12 cellular contexts compared by ENCODE assay signal in the genomic region with DNA sequence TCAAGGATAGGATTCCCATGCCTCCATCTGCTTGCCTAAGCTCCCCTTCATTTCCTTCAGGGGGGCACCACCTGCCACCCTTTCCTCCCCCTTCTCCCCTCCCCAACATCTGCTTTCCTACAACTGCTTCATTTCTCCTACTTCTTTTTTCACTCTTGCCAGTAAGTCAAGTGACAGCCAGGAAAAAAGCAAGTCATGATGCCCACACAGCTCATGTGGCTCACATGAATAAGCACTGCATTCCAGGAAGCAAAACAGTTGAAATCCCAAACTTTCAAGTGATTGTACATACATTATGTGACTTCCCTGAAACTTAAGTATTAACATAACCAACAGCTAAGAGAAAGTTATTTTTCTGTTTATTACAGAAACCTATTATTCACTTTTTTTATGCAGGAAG.
DNase-seq lines count a peak whose midpoint lies in the region; ATAC-seq and TF ChIP-seq lines count a peak whose summit lies in the region.
"Had no signal": no experiment of that assay in that cellular context is flagged by ENCODE, and none has a peak within 500 bp of the region (broad histone marks: within the 10 kb centered on the region; RNA-seq: fewer than 3 reads in every experiment).

No MANE protein-coding gene starts in this region.

- TF ChIP-seq POLR2A in IMR-90 (IDR thresholded peaks at IDR 0.05; ENCODE audit: low read depth, low read length), result 0 out of 2 replicates have a peak, but pooled peaks have one; percentile 10

- H2BK5ac ChIP-seq in IMR-90 (ENCODE audit: low read depth, low read length, poor library complexity, severe bottlenecking), result peak overlapping the region; percentile 51

- TF ChIP-seq CTCF in IMR-90 (conservative IDR thresholded peaks at IDR 0.05; ENCODE audit: low read depth, low read length) (no peak), astrocyte of the spinal cord (IDR thresholded peaks at IDR 0.05; ENCODE audit: low read depth, low read length) (no peak), upper lobe of right lung (IDR thresholded peaks at IDR 0.05) (no peak), Calu3 (IDR thresholded peaks at IDR 0.05; ENCODE audit: unreplicated experiment) (no peak)

- H4K5ac ChIP-seq in IMR-90 (ENCODE audit: low read depth, low read length), result peak overlapping the region; percentile 24

- ATAC-seq in IMR-90 (ENCODE audit: low read depth) (peak; percentile 52), upper lobe of right lung (peak; percentile 42)
- ATAC-seq: naive thymus-derived CD4-positive, alpha-beta T cell; T-helper 17 cell had no signal

- CTCF ChIA-PET in IMR-90 (lab: Yijun Ruan, JAX) (interaction anchor here (1.1 kb wide), 1 partner anchor 67 kb away, joined by 3 read pairs; no protein-coding TSS in a partner anchor), Calu3 (lab: Charles Lee) (no interaction called here)

- peak; percentile 84 for DNase-seq in IMR-90
- peak; percentile 41 for DNase-seq in astrocyte of the spinal cord (ENCODE audit: low read depth, low spot score)
- peak; percentile 52 for DNase-seq in left kidney (ENCODE audit: low read depth, low spot score)
- no peak for DNase-seq in upper lobe of right lung
- DNase-seq in epidermal melanocyte (ENCODE audit: insufficient read length, low spot score), result no peak
- DNase-seq in Calu3, result no peak
- no peak for DNase-seq in H7
- DNase-seq: activated CD4-positive, alpha-beta memory T cell treated with anti-CD3 and anti-CD28 coated beads, Interleukin-2, amount 10 ng/mL, durations not matched to agents 7 days and 5 days; naive thymus-derived CD4-positive, alpha-beta T cell; stimulated activated CD8-positive, alpha-beta memory T cell treated with anti-CD3 and anti-CD28 coated beads, Interleukin-4, amount 100 ng/mL, for 48 hours; T-helper 17 cell had no signal

- peaks cover 43 to 98% of the 10 kb centered on the region in 2 experiments for H3K79me1 ChIP-seq in IMR-90 (ENCODE audit: low read depth in 1 of 2, low read length in 2 of 2)

- H4K91ac ChIP-seq in IMR-90 (ENCODE audit: insufficient read depth, low read depth, low read length), result peak overlapping the region; percentile 97

- peak overlapping the region; percentile 67 for H2AK9ac ChIP-seq in IMR-90 (replicated peaks; ENCODE audit: low read depth, low read length, poor library complexity)

- TF ChIP-seq RAD21 in IMR-90 (IDR thresholded peaks at IDR 0.05; ENCODE audit: low read length), result no peak

- dilution Hi-C loops in IMR-90 (cut with HindIII; ENCODE audit: low sequenced_read_pairs, unreplicated experiment), result no loop called here

- peaks cover 44% of the 10 kb centered on the region for H3K4me1 Mint-ChIP-seq in Calu3 (ENCODE audit: low read depth, unreplicated experiment)
- H3K4me1 Mint-ChIP-seq: activated CD4-positive, alpha-beta memory T cell treated with anti-CD3 and anti-CD28 coated beads, Interleukin-2, amount 10 ng/mL, durations not matched to agents 7 days and 5 days; naive thymus-derived CD4-positive, alpha-beta T cell; T-helper 17 cell had no signal

- peak overlapping the region; percentile 93 for H2AK5ac ChIP-seq in IMR-90 (ENCODE audit: low read depth, low read length)

- H3K4me3 Mint-ChIP-seq in Calu3 (ENCODE audit: low read depth, unreplicated experiment), result no peak overlapping the region
- H3K4me3 Mint-ChIP-seq: activated CD4-positive, alpha-beta memory T cell treated with anti-CD3 and anti-CD28 coated beads, Interleukin-2, amount 10 ng/mL, durations not matched to agents 7 days and 5 days; activated naive CD8-positive, alpha-beta T cell; naive thymus-derived CD4-positive, alpha-beta T cell; T-helper 17 cell had no signal

- no peak overlapping the region for H3K9ac ChIP-seq in IMR-90 (ENCODE audit: low read depth, low read length)

- no peak overlapping the region for H3K27ac Mint-ChIP-seq in Calu3 (ENCODE audit: unreplicated experiment)
- H3K27ac Mint-ChIP-seq: activated CD4-positive, alpha-beta memory T cell treated with anti-CD3 and anti-CD28 coated beads, Interleukin-2, amount 10 ng/mL, durations not matched to agents 7 days and 5 days; activated naive CD8-positive, alpha-beta T cell; naive thymus-derived CD4-positive, alpha-beta T cell; T-helper 17 cell had no signal

- BruUV-seq in IMR-90 (replicated peaks; lab: Mats Ljungman, UMichigan) (no TSS peak), Calu3 (replicated peaks; lab: Mats Ljungman, UMichigan) (no TSS peak)

- H3K9me3 ChIP-seq in IMR-90 (ENCODE audit: control insufficient read depth, insufficient read depth, low read length), result no peaks in the 10 kb centered on the region
- no peaks in the 10 kb centered on the region for H3K9me3 ChIP-seq in upper lobe of right lung

- H3K4me2 ChIP-seq in IMR-90 (ENCODE audit: low read depth, low read length), result peak overlapping the region; percentile 13; the same call in 1 of the 2 replicates

- peaks cover 48% of the 10 kb centered on the region for H3K4me1 ChIP-seq in IMR-90 (ENCODE audit: control insufficient read depth, insufficient read depth, low read length)
- H3K4me1 ChIP-seq in upper lobe of right lung, result peaks cover 43% of the 10 kb centered on the region

- H2BK20ac ChIP-seq in IMR-90 (ENCODE audit: low read depth, low read length), result peak overlapping the region; percentile 75; the same call in 1 of the 2 replicates

- H4K8ac ChIP-seq in IMR-90 (ENCODE audit: low read depth in 2 of 2, low read length in 2 of 2), result peak overlapping the region in 1 of 2 experiments; percentile 62; a peak in 2 of 4 replicates

- peak overlapping the region; percentile 45; the same call in 1 of the 3 replicates for H2BK15ac ChIP-seq in IMR-90 (ENCODE audit: low read depth, low read length)

- H3K4me3 ChIP-seq in IMR-90 (ENCODE audit: insufficient read depth, low read depth, low read length) (no peak overlapping the region), astrocyte of the spinal cord (ENCODE audit: low read depth, low read length) (no peak overlapping the region), upper lobe of right lung (no peak overlapping the region), H7 (ENCODE audit: insufficient read depth, low read depth, low read length) (no peak overlapping the region)

- peak overlapping the region; percentile 44 for H3K18ac ChIP-seq in IMR-90 (ENCODE audit: low read depth, low read length)

- peaks cover 65% of the 10 kb centered on the region for H3K9me1 ChIP-seq in IMR-90 (ENCODE audit: insufficient read depth, low read length)

- peak overlapping the region; percentile 98 for H2BK120ac ChIP-seq in IMR-90 (ENCODE audit: low read depth, low read length)

- H3K23ac ChIP-seq in IMR-90 (ENCODE audit: low read depth, low read length), result 0 out of 2 replicates have a peak overlapping the region, but pooled peaks have one; percentile 26

- H3K27me3 Mint-ChIP-seq in Calu3 (ENCODE audit: unreplicated experiment), result no peaks in the 10 kb centered on the region
- H3K27me3 Mint-ChIP-seq: activated CD4-positive, alpha-beta memory T cell treated with anti-CD3 and anti-CD28 coated beads, Interleukin-2, amount 10 ng/mL, durations not matched to agents 7 days and 5 days; activated naive CD8-positive, alpha-beta T cell; naive thymus-derived CD4-positive, alpha-beta T cell; T-helper 17 cell had no signal

- H2AFZ ChIP-seq in IMR-90 (replicated peaks; ENCODE audit: low read length, poor library complexity), result no peak overlapping the region

- peak overlapping the region; percentile 99 for H3K4ac ChIP-seq in IMR-90 (ENCODE audit: low read depth, low read length)

- in situ Hi-C loops in IMR-90 (cut with MboI; ENCODE audit: low sequenced_read_pairs) (no loop called here), astrocyte of the spinal cord (cut with HindIII; ENCODE audit: low sequenced_read_pairs) (no loop called here)

- H3K27me3 ChIP-seq in IMR-90 (ENCODE audit: control insufficient read depth, insufficient read depth, low read length), result no peaks in the 10 kb centered on the region
- no peaks in the 10 kb centered on the region for H3K27me3 ChIP-seq in upper lobe of right lung
- no peaks in the 10 kb centered on the region for H3K27me3 ChIP-seq in H7 (ENCODE audit: control insufficient read depth, insufficient read depth, low read length)

- H3K36me3 ChIP-seq in IMR-90 (ENCODE audit: control insufficient read depth, insufficient read depth, low read length) (peaks cover 27% of the 10 kb centered on the region), upper lobe of right lung (no peaks in the 10 kb centered on the region), H7 (replicated peaks; ENCODE audit: control insufficient read depth, insufficient read depth, low read length) (peaks cover 1% of the 10 kb centered on the region; the same call in 1 of the 2 replicates)

- peaks cover 16% of the 10 kb centered on the region for H3K36me3 Mint-ChIP-seq in Calu3 (ENCODE audit: insufficient read depth, unreplicated experiment)
- H3K36me3 Mint-ChIP-seq: activated naive CD8-positive, alpha-beta T cell; naive thymus-derived CD4-positive, alpha-beta T cell had no signal

- H3K9me3 Mint-ChIP-seq in Calu3 (ENCODE audit: low read depth, unreplicated experiment), result no peaks in the 10 kb centered on the region
- H3K9me3 Mint-ChIP-seq: activated CD4-positive, alpha-beta memory T cell treated with anti-CD3 and anti-CD28 coated beads, Interleukin-2, amount 10 ng/mL, durations not matched to agents 7 days and 5 days; naive thymus-derived CD4-positive, alpha-beta T cell had no signal

- peaks cover 32% of the 10 kb centered on the region for H4K20me1 ChIP-seq in IMR-90 (ENCODE audit: insufficient read depth, low read length)

- H3K56ac ChIP-seq in IMR-90 (ENCODE audit: extremely low read depth, insufficient read depth, low read length), result no peak overlapping the region

- H3K14ac ChIP-seq in IMR-90 (replicated peaks; ENCODE audit: low read depth, low read length), result peak overlapping the region; percentile 86

- POLR2A ChIA-PET in IMR-90 (lab: Charles Lee; ENCODE audit: unreplicated experiment), result no interaction called here

- intact Hi-C loops in IMR-90 (cut with micrococcal nuclease) (no loop called here), upper lobe of right lung (cut with DNase I) (no loop called here), Calu3 (cut with micrococcal nuclease; ENCODE audit: unreplicated experiment) (no loop called here)

- H3K27ac ChIP-seq in IMR-90 (ENCODE audit: insufficient read depth, low read length) (peak overlapping the region; percentile 96; the same call in 1 of the 2 replicates), upper lobe of right lung (peak overlapping the region; percentile 49)

TF ChIP-seq in IMR-90, 13 proteins besides CTCF, POLR2A, EP300 and RAD21 (continues in another document):
- TF ChIP-seq MAZ (IDR thresholded peaks at IDR 0.05; ENCODE audit: borderline replicate concordance, low read depth, low read length), result no peak
- TF ChIP-seq CHD1 (IDR thresholded peaks at IDR 0.05; ENCODE audit: low read depth, low read length), result no peak
- TF ChIP-seq BHLHE40 (IDR thresholded peaks at IDR 0.05; ENCODE audit: low read depth, low read length), result peak; percentile 49; the same call in 1 of the 2 replicates
- no peak for TF ChIP-seq RFX5 (IDR thresholded peaks at IDR 0.05; ENCODE audit: low read depth, low read length)

Comparison
In these comparisons a context has a peak if more than half of its experiments do, and no peak if none do; other contexts are left out.
1. DNase-seq: peak in IMR-90 (single experiment), astrocyte of the spinal cord (single experiment) and left kidney (single experiment); none in upper lobe of right lung (single experiment), epidermal melanocyte (single experiment), Calu3 (single experiment) and H7 (single experiment).